In genomic region chr5:81912933-81913332, GRCh38 we compare ENCODE assay signal across 37 cellular contexts.
"Had no signal": no experiment of that assay in that cellular context is flagged by ENCODE, and none has a peak within 500 bp of the region (broad histone marks: within the 10 kb centered on the region; RNA-seq: fewer than 3 reads in every experiment).

No MANE protein-coding gene starts in this region.

- H3K27me3 Mint-ChIP-seq: activated naive CD4-positive, alpha-beta T cell treated with anti-CD3 and anti-CD28 coated beads, Interleukin-2, amount 10 ng/mL, durations not matched to agents 7 days and 5 days; activated naive CD4-positive, alpha-beta T cell treated with anti-CD3 and anti-CD28 coated beads, Interleukin-2, amount 50 U/mL, for 24 hours; activated naive CD8-positive, alpha-beta T cell; activated naive CD8-positive, alpha-beta T cell treated with anti-CD3 and anti-CD28 coated beads for 36 hours; activated naive CD8-positive, alpha-beta T cell treated with anti-CD3 and anti-CD28 coated beads, Interleukin-2, amount 10 ng/mL, durations not matched to agents 7 days and 5 days; activated naive CD8-positive, alpha-beta T cell treated with anti-CD3 and anti-CD28 coated beads, Interleukin-2, amount 50 U/mL, for 24 hours; activated T-cell treated with anti-CD3 and anti-CD28 coated beads, Interleukin-2, amount 50 U/mL, for 24 hours; activated T-helper 17 cell treated with anti-CD3 and anti-CD28 coated beads, Interleukin-2, amount 50 U/mL, for 72 hours; central memory CD8-positive, alpha-beta T cell had no signal

- H3K36me3 Mint-ChIP-seq: activated naive CD4-positive, alpha-beta T cell treated with anti-CD3 and anti-CD28 coated beads, Interleukin-2, amount 10 ng/mL, durations not matched to agents 7 days and 5 days; activated naive CD4-positive, alpha-beta T cell treated with anti-CD3 and anti-CD28 coated beads, Interleukin-2, amount 50 U/mL, for 24 hours; activated naive CD4-positive, alpha-beta T cell treated with anti-CD3 and anti-CD28 coated beads, Interleukin-2, amount 50 U/mL, for 72 hours; activated naive CD8-positive, alpha-beta T cell; activated naive CD8-positive, alpha-beta T cell treated with anti-CD3 and anti-CD28 coated beads for 36 hours; activated naive CD8-positive, alpha-beta T cell treated with anti-CD3 and anti-CD28 coated beads, Interleukin-2, amount 10 ng/mL, durations not matched to agents 7 days and 5 days; brain had no signal

- ATAC-seq: activated naive CD4-positive, alpha-beta T cell treated with anti-CD3 and anti-CD28 coated beads, Interleukin-2, amount 50 U/mL, for 72 hours; activated naive CD8-positive, alpha-beta T cell treated with anti-CD3 and anti-CD28 coated beads, Interleukin-2, amount 50 U/mL, for 24 hours; activated T-cell treated with anti-CD3 and anti-CD28 coated beads, Interleukin-2, amount 50 U/mL, for 4 hours; activated T-cell treated with anti-CD3 and anti-CD28 coated beads, Interleukin-2, amount 50 U/mL, for 72 hours; activated T-helper 17 cell treated with anti-CD3 and anti-CD28 coated beads, Interleukin-2, amount 50 U/mL, for 72 hours; body of pancreas had no signal

- H3K4me1 Mint-ChIP-seq: activated naive CD4-positive, alpha-beta T cell treated with anti-CD3 and anti-CD28 coated beads, Interleukin-2, amount 10 ng/mL, durations not matched to agents 7 days and 5 days; activated naive CD4-positive, alpha-beta T cell treated with anti-CD3 and anti-CD28 coated beads, Interleukin-2, amount 50 U/mL, for 24 hours; activated naive CD8-positive, alpha-beta T cell treated with anti-CD3 and anti-CD28 coated beads, Interleukin-2, amount 10 ng/mL, durations not matched to agents 7 days and 5 days; activated naive CD8-positive, alpha-beta T cell treated with anti-CD3 and anti-CD28 coated beads, Interleukin-2, amount 50 U/mL, for 24 hours; activated T-helper 17 cell treated with anti-CD3 and anti-CD28 coated beads, Interleukin-2, amount 50 U/mL, for 72 hours; central memory CD8-positive, alpha-beta T cell had no signal

- FAIRE-seq: astrocyte, bronchial epithelial cell had no signal

- H3K9me3 Mint-ChIP-seq: activated naive CD4-positive, alpha-beta T cell treated with anti-CD3 and anti-CD28 coated beads, Interleukin-2, amount 10 ng/mL, durations not matched to agents 7 days and 5 days; activated naive CD8-positive, alpha-beta T cell treated with anti-CD3 and anti-CD28 coated beads for 36 hours; activated naive CD8-positive, alpha-beta T cell treated with anti-CD3 and anti-CD28 coated beads, Interleukin-2, amount 10 ng/mL, durations not matched to agents 7 days and 5 days; activated naive CD8-positive, alpha-beta T cell treated with anti-CD3 and anti-CD28 coated beads, Interleukin-2, amount 50 U/mL, for 24 hours; activated T-cell treated with anti-CD3 and anti-CD28 coated beads, Interleukin-2, amount 50 U/mL, for 24 hours; activated T-cell treated with anti-CD3 and anti-CD28 coated beads, Interleukin-2, amount 50 U/mL, for 4 hours; activated T-helper 1 cell treated with anti-CD3 and anti-CD28 coated beads, Interleukin-12 subunit alpha, Interleukin-12 subunit beta, Interleukin-2, Interleukin-4 antibody, amounts not matched to agents 30 ng/mL and 10 ng/mL and 1 ng/mL, durations not matched to agents 14 hours and 24 hours and 36 hours; activated T-helper 17 cell treated with anti-CD3 and anti-CD28 coated beads, Interleukin-2, amount 50 U/mL, for 72 hours; activated T-helper 2 cell treated with anti-CD3 and anti-CD28 coated beads, Interferon-gamma antibody, Interleukin-2, Interleukin-4, amounts not matched to agents 10 μg/mL and 5 μg/mL and 100 μg/mL, durations not matched to agents 14 hours and 24 hours and 36 hours; central memory CD8-positive, alpha-beta T cell had no signal

- H3K4me3 Mint-ChIP-seq: activated naive CD4-positive, alpha-beta T cell treated with anti-CD3 and anti-CD28 coated beads for 36 hours; activated naive CD4-positive, alpha-beta T cell treated with anti-CD3 and anti-CD28 coated beads, Interleukin-2, amount 10 ng/mL, durations not matched to agents 7 days and 5 days; activated naive CD4-positive, alpha-beta T cell treated with anti-CD3 and anti-CD28 coated beads, Interleukin-2, amount 50 U/mL, for 24 hours; activated naive CD8-positive, alpha-beta T cell; activated naive CD8-positive, alpha-beta T cell treated with anti-CD3 and anti-CD28 coated beads for 36 hours; activated naive CD8-positive, alpha-beta T cell treated with anti-CD3 and anti-CD28 coated beads, Interleukin-2, amount 10 ng/mL, durations not matched to agents 7 days and 5 days; activated naive CD8-positive, alpha-beta T cell treated with anti-CD3 and anti-CD28 coated beads, Interleukin-2, amount 50 U/mL, for 24 hours; activated T-cell treated with anti-CD3 and anti-CD28 coated beads, Interleukin-2, amount 50 U/mL, for 24 hours; activated T-cell treated with anti-CD3 and anti-CD28 coated beads, Interleukin-2, amount 50 U/mL, for 4 hours; activated T-cell treated with anti-CD3 and anti-CD28 coated beads, Interleukin-2, amount 50 U/mL, for 72 hours; activated T-helper 1 cell treated with anti-CD3 and anti-CD28 coated beads, Interleukin-12 subunit alpha, Interleukin-12 subunit beta, Interleukin-2, Interleukin-4 antibody, amounts not matched to agents 30 ng/mL and 10 ng/mL and 1 ng/mL, durations not matched to agents 14 hours and 24 hours and 36 hours; activated T-helper 17 cell treated with anti-CD3 and anti-CD28 coated beads, Interleukin-2, amount 50 U/mL, for 72 hours; brain; central memory CD8-positive, alpha-beta T cell had no signal

- H3K27ac Mint-ChIP-seq: activated naive CD4-positive, alpha-beta T cell treated with anti-CD3 and anti-CD28 coated beads for 36 hours; activated naive CD4-positive, alpha-beta T cell treated with anti-CD3 and anti-CD28 coated beads, Interleukin-2, amount 10 ng/mL, durations not matched to agents 7 days and 5 days; activated naive CD4-positive, alpha-beta T cell treated with anti-CD3 and anti-CD28 coated beads, Interleukin-2, amount 50 U/mL, for 24 hours; activated naive CD4-positive, alpha-beta T cell treated with anti-CD3 and anti-CD28 coated beads, Interleukin-2, amount 50 U/mL, for 72 hours; activated naive CD8-positive, alpha-beta T cell; activated naive CD8-positive, alpha-beta T cell treated with anti-CD3 and anti-CD28 coated beads for 36 hours; activated naive CD8-positive, alpha-beta T cell treated with anti-CD3 and anti-CD28 coated beads, Interleukin-2, amount 10 ng/mL, durations not matched to agents 7 days and 5 days; activated naive CD8-positive, alpha-beta T cell treated with anti-CD3 and anti-CD28 coated beads, Interleukin-2, amount 50 U/mL, for 24 hours; activated T-cell treated with anti-CD3 and anti-CD28 coated beads, Interleukin-2, amount 50 U/mL, for 24 hours; activated T-cell treated with anti-CD3 and anti-CD28 coated beads, Interleukin-2, amount 50 U/mL, for 72 hours; activated T-helper 1 cell treated with anti-CD3 and anti-CD28 coated beads, Interleukin-12 subunit alpha, Interleukin-12 subunit beta, Interleukin-2, Interleukin-4 antibody, amounts not matched to agents 30 ng/mL and 10 ng/mL and 1 ng/mL, durations not matched to agents 14 hours and 24 hours and 36 hours; activated T-helper 17 cell treated with anti-CD3 and anti-CD28 coated beads, Interleukin-2, amount 50 U/mL, for 72 hours; activated T-helper 2 cell treated with anti-CD3 and anti-CD28 coated beads, Interferon-gamma antibody, Interleukin-2, Interleukin-4, amounts not matched to agents 10 μg/mL and 5 μg/mL and 100 μg/mL, durations not matched to agents 14 hours and 24 hours and 36 hours; brain had no signal

- DNase-seq: activated effector memory CD4-positive, alpha-beta T cell treated with anti-CD3 and anti-CD28 coated beads, Interleukin-2, amount 50 U/mL, for 16 hours; activated effector memory CD4-positive, alpha-beta T cell treated with Interleukin-2 at 50 U/mL for 16 hours; activated gamma-delta T cell; activated gamma-delta T cell treated with Interleukin-2 at 50 U/mL for 16 hours; activated naive CD4-positive, alpha-beta T cell; activated naive CD4-positive, alpha-beta T cell treated with anti-CD3 and anti-CD28 coated beads for 36 hours; activated naive CD4-positive, alpha-beta T cell treated with anti-CD3 and anti-CD28 coated beads, Interleukin-2, amount 10 ng/mL, durations not matched to agents 7 days and 5 days; activated naive CD4-positive, alpha-beta T cell treated with anti-CD3 and anti-CD28 coated beads, Interleukin-2, amount 50 U/mL, for 16 hours; activated naive CD4-positive, alpha-beta T cell treated with Interleukin-2 at 50 U/mL for 16 hours; activated naive CD8-positive, alpha-beta T cell treated with anti-CD3 and anti-CD28 coated beads for 36 hours; activated naive CD8-positive, alpha-beta T cell treated with anti-CD3 and anti-CD28 coated beads, Interleukin-2, amount 10 ng/mL, durations not matched to agents 7 days and 5 days; activated naive CD8-positive, alpha-beta T cell treated with anti-CD3 and anti-CD28 coated beads, Interleukin-2, amount 50 U/mL, for 24 hours; activated T-cell treated with anti-CD3 and anti-CD28 coated beads, Interleukin-2, amount 50 U/mL, for 1 hour; activated T-cell treated with anti-CD3 and anti-CD28 coated beads, Interleukin-2, amount 50 U/mL, for 24 hours; activated T-cell treated with anti-CD3 and anti-CD28 coated beads, Interleukin-2, amount 50 U/mL, for 4 hours; activated T-cell treated with anti-CD3 and anti-CD28 coated beads, Interleukin-2, amount 50 U/mL, for 48 hours; activated T-cell treated with anti-CD3 and anti-CD28 coated beads, Interleukin-2, amount 50 U/mL, for 72 hours; adrenal gland; amniotic stem cell; amygdala; anterior cingulate cortex; aorta; body of pancreas; brain microvascular endothelial cell; caudate nucleus; central memory CD4-positive, alpha-beta T cell; cerebellar nuclear complex had no signal
